29 cellular contexts compared by ENCODE assay signal in the genomic region with DNA sequence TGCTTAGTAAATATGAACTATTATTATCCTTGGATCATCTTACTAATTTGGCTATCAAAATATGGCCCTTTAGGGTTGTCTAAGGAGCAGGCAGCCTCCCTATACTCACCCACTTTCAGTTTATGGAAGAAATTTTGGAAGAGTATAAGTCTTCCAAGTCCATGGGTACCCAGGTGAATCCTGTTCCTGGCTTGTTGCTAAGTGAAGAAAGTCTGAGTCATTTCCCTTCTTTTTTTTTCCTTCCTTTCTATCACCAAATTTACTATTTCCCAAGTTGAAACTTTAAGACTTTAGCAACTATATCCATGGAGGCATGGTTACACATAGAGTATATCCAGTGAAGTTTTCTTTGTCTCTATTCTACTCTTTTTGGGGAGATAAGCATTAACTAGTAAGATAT.
"Had no signal": no experiment of that assay in that cellular context is flagged by ENCODE, and none has a peak within 500 bp of the region (broad histone marks: within the 10 kb centered on the region; RNA-seq: fewer than 3 reads in every experiment).

No MANE protein-coding gene starts in this region.

- H3K4me1 Mint-ChIP-seq: activated CD4-positive, alpha-beta memory T cell treated with anti-CD3 and anti-CD28 coated beads, Interleukin-2, amount 10 ng/mL, durations not matched to agents 7 days and 5 days; activated CD4-positive, alpha-beta T cell treated with anti-CD3 and anti-CD28 coated beads for 36 hours; activated T-helper 17 cell treated with anti-CD3 and anti-CD28 coated beads, Interleukin-2, amount 50 U/mL, for 72 hours; T-cell had no signal

- H3K27ac ChIP-seq: KMS-11, Peyer's patch, VCaP had no signal

- H3K27me3 ChIP-seq: MG63, Peyer's patch had no signal

- H3K4me1 ChIP-seq: Peyer's patch had no signal

- H3K4me3 Mint-ChIP-seq: activated CD4-positive, alpha-beta memory T cell treated with anti-CD3 and anti-CD28 coated beads, Interleukin-2, amount 10 ng/mL, durations not matched to agents 7 days and 5 days; activated CD4-positive, alpha-beta T cell treated with anti-CD3 and anti-CD28 coated beads for 36 hours; activated naive CD4-positive, alpha-beta T cell treated with anti-CD3 and anti-CD28 coated beads for 36 hours; activated naive CD8-positive, alpha-beta T cell; activated T-helper 17 cell treated with anti-CD3 and anti-CD28 coated beads, Interleukin-2, amount 50 U/mL, for 72 hours; brain; T-cell had no signal

- H3K4me3 ChIP-seq: MG63, Peyer's patch had no signal

- DNase-seq: activated CD4-positive, alpha-beta memory T cell treated with anti-CD3 and anti-CD28 coated beads, Interleukin-2, amount 10 ng/mL, durations not matched to agents 7 days and 5 days; activated CD4-positive, alpha-beta T cell treated with anti-CD3 and anti-CD28 coated beads for 36 hours; activated CD4-positive, alpha-beta T cell treated with anti-CD3 and anti-CD28 coated beads, Interleukin-2, amount 50 U/mL, for 1 hour; activated CD4-positive, CD25-positive, alpha-beta regulatory T cell; activated gamma-delta T cell; activated naive CD4-positive, alpha-beta T cell treated with anti-CD3 and anti-CD28 coated beads for 36 hours; activated T-cell treated with anti-CD3 and anti-CD28 coated beads for 4 hours; activated T-cell treated with anti-CD3 and anti-CD28 coated beads, Interleukin-2, amount 50 U/mL, for 48 hours; amygdala; central memory CD4-positive, alpha-beta T cell; MG63; MV-4-11; NCI-H1092 treated with DMSO at 0.1 percent for 48 hours; NCI-H1417 treated with DMSO at 0.1 percent for 48 hours; NCI-H1694 treated with DMSO at 0.1 percent for 48 hours; NCI-H2029 treated with DMSO at 0.1 percent for 48 hours; NCI-H510A treated with DMSO at 0.1 percent for 48 hours; NCI-H69; NK-92 treated with Interleukin-12 subunit alpha and Interleukin-12 subunit beta, amount 100 ng/mL, for 24 hours; OCI-M1; Peyer's patch; SHP77 treated with DMSO at 0.1 percent for 48 hours; T-cell; T-helper 2 cell had no signal

- H3K36me3 Mint-ChIP-seq: activated naive CD8-positive, alpha-beta T cell; brain; T-cell had no signal

- H3K4me2 ChIP-seq: KMS-11 had no signal

- ATAC-seq: activated CD4-positive, alpha-beta T cell treated with anti-CD3 and anti-CD28 coated beads for 36 hours; activated T-helper 17 cell treated with anti-CD3 and anti-CD28 coated beads, Interleukin-2, amount 50 U/mL, for 72 hours; T-cell had no signal

- H3K9me3 ChIP-seq: MG63, Peyer's patch had no signal

- H3K27ac Mint-ChIP-seq: activated CD4-positive, alpha-beta memory T cell treated with anti-CD3 and anti-CD28 coated beads, Interleukin-2, amount 10 ng/mL, durations not matched to agents 7 days and 5 days; activated CD4-positive, alpha-beta T cell treated with anti-CD3 and anti-CD28 coated beads for 36 hours; activated naive CD4-positive, alpha-beta T cell treated with anti-CD3 and anti-CD28 coated beads for 36 hours; activated naive CD8-positive, alpha-beta T cell; activated T-helper 17 cell treated with anti-CD3 and anti-CD28 coated beads, Interleukin-2, amount 50 U/mL, for 72 hours; brain; T-cell had no signal

- H3K9ac ChIP-seq: KMS-11 had no signal

- H3K36me3 ChIP-seq: MG63, Peyer's patch had no signal

- H3K27me3 Mint-ChIP-seq: activated CD4-positive, alpha-beta T cell treated with anti-CD3 and anti-CD28 coated beads for 36 hours; activated naive CD8-positive, alpha-beta T cell; brain had no signal

- H3K9me3 Mint-ChIP-seq: activated CD4-positive, alpha-beta memory T cell treated with anti-CD3 and anti-CD28 coated beads, Interleukin-2, amount 10 ng/mL, durations not matched to agents 7 days and 5 days; activated naive CD4-positive, alpha-beta T cell treated with anti-CD3 and anti-CD28 coated beads for 36 hours; activated T-helper 17 cell treated with anti-CD3 and anti-CD28 coated beads, Interleukin-2, amount 50 U/mL, for 72 hours; T-cell had no signal
